In genomic region chr20:15860850-15861249, GRCh38 we compare ENCODE assay signal across 29 cellular contexts.
DNase-seq lines count a peak whose midpoint lies in the region; ATAC-seq, FAIRE-seq and TF ChIP-seq lines count a peak whose summit lies in the region.
"Had no signal": no experiment of that assay in that cellular context is flagged by ENCODE, and none has a peak within 500 bp of the region (broad histone marks: within the 10 kb centered on the region; RNA-seq: fewer than 3 reads in every experiment).

No MANE protein-coding gene starts in this region.

- H3K27ac Mint-ChIP-seq in activated CD4-positive, alpha-beta T cell treated with anti-CD3 and anti-CD28 coated beads, Interleukin-2, amount 10 ng/mL, durations not matched to agents 24 days and 14 days = no peak overlapping the region
- H3K27ac Mint-ChIP-seq: CD14-positive monocyte; CD4-positive, alpha-beta T cell; CD8-positive, alpha-beta memory T cell; HFFc6 had no signal

- TF ChIP-seq CTCF in bronchial epithelial cell (IDR thresholded peaks at IDR 0.05; ENCODE audit: insufficient read depth, low read length, severe bottlenecking) (no peak), A673 (conservative IDR thresholded peaks at IDR 0.05; ENCODE audit: low read depth, low read length) (no peak)

- BruUV-seq in A673 (replicated peaks; lab: Mats Ljungman, UMichigan) = no TSS peak

- peak; percentile 11 for DNase-seq in activated CD4-positive, alpha-beta T cell treated with anti-CD3 and anti-CD28 coated beads, Interleukin-2, amount 10 ng/mL, durations not matched to agents 24 days and 14 days
- no peak for DNase-seq in activated CD4-positive, alpha-beta T cell treated with anti-CD3 and anti-CD28 coated beads for 48 hours
- peak; percentile 12 for DNase-seq in bronchial epithelial cell (ENCODE audit: low read depth)
- peak; percentile 76 for DNase-seq in renal cortical epithelial cell (ENCODE audit: low read depth)
- DNase-seq in inferior parietal cortex (ENCODE audit: extremely low spot score) = no peak
- DNase-seq in UCSD-AML1 (lab: John Stamatoyannopoulos, UW; ENCODE audit: unreplicated experiment) = no peak
- no peak for DNase-seq in A673 (ENCODE audit: low spot score)
- DNase-seq: ACHN; AML-193; BE2C; CD4-positive, alpha-beta T cell; CD8-positive, alpha-beta memory T cell; DMS 273 treated with DMSO at 0.1 percent for 48 hours; DMS79; EL; GDM1; GM23248; H9; HFFc6 had no signal

- no peaks in the 10 kb centered on the region for H3K36me3 Mint-ChIP-seq in activated CD4-positive, alpha-beta T cell treated with anti-CD3 and anti-CD28 coated beads, Interleukin-2, amount 10 ng/mL, durations not matched to agents 24 days and 14 days (ENCODE audit: low read depth)
- H3K36me3 Mint-ChIP-seq: CD14-positive monocyte; CD8-positive, alpha-beta memory T cell had no signal

- H3K27me3 ChIP-seq in bronchial epithelial cell (ENCODE audit: control insufficient read depth, insufficient read depth, low read length) (no peaks in the 10 kb centered on the region), A673 (replicated peaks; ENCODE audit: insufficient read depth, low read depth, low read length, poor library complexity) (no peaks in the 10 kb centered on the region)
- H3K27me3 ChIP-seq: BE2C; BLaER1 treated with 17β-estradiol and CSF1 and Interleukin-3, amounts not matched to agents 10 nM and 100 nM had no signal

- peaks cover 21% of the 10 kb centered on the region for H3K9me3 ChIP-seq in A673 (ENCODE audit: low read depth, low read length, poor library complexity, severe bottlenecking)
- H3K9me3 ChIP-seq: BE2C had no signal

- no peak for FAIRE-seq in bronchial epithelial cell (lab: Jason Lieb, UNC)
- FAIRE-seq: A204.1, D721Med, GM12878, GM19239, H1 had no signal

- no peak for ATAC-seq in HG02759 (IDR thresholded peaks at IDR 0.05; ENCODE audit: unreplicated experiment)
- ATAC-seq: GM12878, HCT116 had no signal

- H3K9me3 Mint-ChIP-seq in activated CD4-positive, alpha-beta T cell treated with anti-CD3 and anti-CD28 coated beads, Interleukin-2, amount 10 ng/mL, durations not matched to agents 24 days and 14 days = no peaks in the 10 kb centered on the region
- H3K9me3 Mint-ChIP-seq: CD4-positive, alpha-beta T cell; H9 had no signal

- H3K4me3 ChIP-seq in bronchial epithelial cell (ENCODE audit: low read depth, low read length) (no peak overlapping the region), A673 (ENCODE audit: low read depth, low read length, poor library complexity, severe bottlenecking) (no peak overlapping the region)
- H3K4me3 ChIP-seq: BLaER1 treated with 17β-estradiol and CSF1 and Interleukin-3, amounts not matched to agents 10 nM and 100 nM; GM12878; GM23248 had no signal

- H3K27me3 Mint-ChIP-seq in activated CD4-positive, alpha-beta T cell treated with anti-CD3 and anti-CD28 coated beads, Interleukin-2, amount 10 ng/mL, durations not matched to agents 24 days and 14 days = no peaks in the 10 kb centered on the region
- H3K27me3 Mint-ChIP-seq: CD4-positive, alpha-beta T cell had no signal

- intact Hi-C loops in activated CD4-positive, alpha-beta T cell treated with anti-CD3 and anti-CD28 coated beads, Interleukin-2, amount 10 ng/mL, durations not matched to agents 24 days and 14 days (cut with micrococcal nuclease) = no loop called here
- intact Hi-C loops in A673 (cut with micrococcal nuclease; ENCODE audit: unreplicated experiment) = no loop called here

- POLR2A ChIA-PET in A673 (lab: Charles Lee; ENCODE audit: low non-redundant PET) = no interaction called here

- H3K27ac ChIP-seq in A673 (ENCODE audit: low read depth, low read length, poor library complexity, severe bottlenecking) = no peak overlapping the region
- H3K27ac ChIP-seq: 22Rv1; BLaER1 treated with 17β-estradiol and CSF1 and Interleukin-3, amounts not matched to agents 10 nM and 100 nM; GM23248 had no signal

- no peaks in the 10 kb centered on the region for H3K4me1 ChIP-seq in A673 (ENCODE audit: insufficient read depth, low read length, poor library complexity, severe bottlenecking)

- CTCF ChIA-PET in A673 (lab: Charles Lee) = no interaction called here

- no peak overlapping the region for H3K4me3 Mint-ChIP-seq in activated CD4-positive, alpha-beta T cell treated with anti-CD3 and anti-CD28 coated beads, Interleukin-2, amount 10 ng/mL, durations not matched to agents 24 days and 14 days
- H3K4me3 Mint-ChIP-seq: CD14-positive monocyte; CD4-positive, alpha-beta T cell; CD8-positive, alpha-beta memory T cell; H9; HFFc6 had no signal

- H3K36me3 ChIP-seq in bronchial epithelial cell (ENCODE audit: control insufficient read depth, insufficient read depth, low read length) = no peaks in the 10 kb centered on the region
- no peaks in the 10 kb centered on the region for H3K36me3 ChIP-seq in A673 (ENCODE audit: insufficient read depth, low read length, poor library complexity, severe bottlenecking)
- H3K36me3 ChIP-seq: BE2C; BLaER1 treated with 17β-estradiol and CSF1 and Interleukin-3, amounts not matched to agents 10 nM and 100 nM had no signal

- H3K4me1 Mint-ChIP-seq in activated CD4-positive, alpha-beta T cell treated with anti-CD3 and anti-CD28 coated beads, Interleukin-2, amount 10 ng/mL, durations not matched to agents 24 days and 14 days = no peaks in the 10 kb centered on the region
- H3K4me1 Mint-ChIP-seq: CD14-positive monocyte; CD8-positive, alpha-beta memory T cell had no signal

Comparison
In these comparisons a context has a peak if more than half of its experiments do, and no peak if none do; other contexts are left out.
1. DNase-seq: peak in activated CD4-positive, alpha-beta T cell treated with anti-CD3 and anti-CD28 coated beads, Interleukin-2, amount 10 ng/mL, durations not matched to agents 24 days and 14 days (single experiment), bronchial epithelial cell (single experiment) and renal cortical epithelial cell (single experiment); none in activated CD4-positive, alpha-beta T cell treated with anti-CD3 and anti-CD28 coated beads for 48 hours (single experiment), inferior parietal cortex (single experiment), UCSD-AML1 (single experiment) and A673 (single experiment).